ENCODE assay signal across 24 cellular contexts in genomic region chr18:60870261-60870966, GRCh38.
"Had no signal": no experiment of that assay in that cellular context is flagged by ENCODE, and none has a peak within 500 bp of the region (broad histone marks: within the 10 kb centered on the region; RNA-seq: fewer than 3 reads in every experiment).

No MANE protein-coding gene starts in this region.

- H3K4me3 ChIP-seq: lower lobe of right lung, sigmoid colon, smooth muscle cell, testis, uterus had no signal

- ATAC-seq: activated CD4-positive, CD25-positive, alpha-beta regulatory T cell treated with anti-CD3 and anti-CD28 coated beads, Interleukin-2, amount 50 U/mL, for 24 hours; activated CD8-positive, alpha-beta memory T cell treated with anti-CD3 and anti-CD28 coated beads, Interleukin-2, amount 10 ng/mL, durations not matched to agents 7 days and 5 days; activated CD8-positive, alpha-beta T cell treated with anti-CD3 and anti-CD28 coated beads for 36 hours; activated naive CD8-positive, alpha-beta T cell treated with anti-CD3 and anti-CD28 coated beads, Interleukin-2, amount 50 U/mL, for 24 hours; left lobe of liver; lower lobe of right lung; naive thymus-derived CD4-positive, alpha-beta T cell; stimulated activated naive B cell treated with anti-CD40 and anti-IgM and Interleukin-4, amounts not matched to agents 10 μg/mL and 1 μg/mL and 100 μg/mL, for 72 hours had no signal

- H3K4me1 ChIP-seq: lower lobe of right lung, sigmoid colon, testis, uterus had no signal

- H3K27ac Mint-ChIP-seq: activated CD4-positive, alpha-beta T cell treated with anti-CD3 and anti-CD28 coated beads, Interleukin-2, amount 10 ng/mL, durations not matched to agents 7 days and 5 days; activated CD8-positive, alpha-beta memory T cell treated with anti-CD3 and anti-CD28 coated beads, Interleukin-2, amount 10 ng/mL, durations not matched to agents 7 days and 5 days; activated CD8-positive, alpha-beta T cell treated with anti-CD3 and anti-CD28 coated beads for 36 hours; activated naive CD8-positive, alpha-beta T cell treated with anti-CD3 and anti-CD28 coated beads, Interleukin-2, amount 50 U/mL, for 24 hours; activated T-helper 1 cell treated with anti-CD3 and anti-CD28 coated beads, Interleukin-12 subunit alpha, Interleukin-12 subunit beta, Interleukin-2, Interleukin-4 antibody, amounts not matched to agents 30 ng/mL and 10 ng/mL and 1 ng/mL, durations not matched to agents 14 hours and 24 hours and 36 hours; naive thymus-derived CD4-positive, alpha-beta T cell; progenitor cell of endocrine pancreas; stimulated activated naive B cell treated with anti-CD40 and anti-IgM and Interleukin-4, amounts not matched to agents 10 μg/mL and 1 μg/mL and 100 μg/mL, for 72 hours had no signal

- H3K4me1 Mint-ChIP-seq: activated CD4-positive, alpha-beta T cell treated with anti-CD3 and anti-CD28 coated beads, Interleukin-2, amount 10 ng/mL, durations not matched to agents 7 days and 5 days; activated CD8-positive, alpha-beta memory T cell treated with anti-CD3 and anti-CD28 coated beads, Interleukin-2, amount 10 ng/mL, durations not matched to agents 7 days and 5 days; activated naive CD8-positive, alpha-beta T cell treated with anti-CD3 and anti-CD28 coated beads, Interleukin-2, amount 50 U/mL, for 24 hours; naive thymus-derived CD4-positive, alpha-beta T cell; stimulated activated naive B cell treated with anti-CD40 and anti-IgM and Interleukin-4, amounts not matched to agents 10 μg/mL and 1 μg/mL and 100 μg/mL, for 72 hours had no signal

- H3K36me3 ChIP-seq: lower lobe of right lung, sigmoid colon, uterus had no signal

- H3K9me3 Mint-ChIP-seq: activated naive CD8-positive, alpha-beta T cell treated with anti-CD3 and anti-CD28 coated beads, Interleukin-2, amount 50 U/mL, for 24 hours; activated T-helper 1 cell treated with anti-CD3 and anti-CD28 coated beads, Interleukin-12 subunit alpha, Interleukin-12 subunit beta, Interleukin-2, Interleukin-4 antibody, amounts not matched to agents 30 ng/mL and 10 ng/mL and 1 ng/mL, durations not matched to agents 14 hours and 24 hours and 36 hours had no signal

- H3K36me3 Mint-ChIP-seq: activated CD8-positive, alpha-beta memory T cell treated with anti-CD3 and anti-CD28 coated beads, Interleukin-2, amount 10 ng/mL, durations not matched to agents 7 days and 5 days; naive thymus-derived CD4-positive, alpha-beta T cell; stimulated activated naive B cell treated with anti-CD40 and anti-IgM and Interleukin-4, amounts not matched to agents 10 μg/mL and 1 μg/mL and 100 μg/mL, for 72 hours had no signal

- H3K9me3 ChIP-seq: lower lobe of right lung, sigmoid colon, testis, uterus had no signal

- H3K4me2 ChIP-seq: smooth muscle cell had no signal

- H3K4me3 Mint-ChIP-seq: activated CD4-positive, alpha-beta T cell treated with anti-CD3 and anti-CD28 coated beads, Interleukin-2, amount 10 ng/mL, durations not matched to agents 7 days and 5 days; activated CD8-positive, alpha-beta memory T cell treated with anti-CD3 and anti-CD28 coated beads, Interleukin-2, amount 10 ng/mL, durations not matched to agents 7 days and 5 days; activated CD8-positive, alpha-beta T cell treated with anti-CD3 and anti-CD28 coated beads for 36 hours; activated naive CD8-positive, alpha-beta T cell treated with anti-CD3 and anti-CD28 coated beads, Interleukin-2, amount 50 U/mL, for 24 hours; activated T-helper 1 cell treated with anti-CD3 and anti-CD28 coated beads, Interleukin-12 subunit alpha, Interleukin-12 subunit beta, Interleukin-2, Interleukin-4 antibody, amounts not matched to agents 30 ng/mL and 10 ng/mL and 1 ng/mL, durations not matched to agents 14 hours and 24 hours and 36 hours; naive thymus-derived CD4-positive, alpha-beta T cell; stimulated activated naive B cell treated with anti-CD40 and anti-IgM and Interleukin-4, amounts not matched to agents 10 μg/mL and 1 μg/mL and 100 μg/mL, for 72 hours had no signal

- H3K27ac ChIP-seq: lower lobe of right lung, sigmoid colon, testis, uterus, VCaP had no signal

- H3K27me3 ChIP-seq: sigmoid colon, testis, uterus had no signal

- H3K27me3 Mint-ChIP-seq: activated CD4-positive, alpha-beta T cell treated with anti-CD3 and anti-CD28 coated beads, Interleukin-2, amount 10 ng/mL, durations not matched to agents 7 days and 5 days; activated CD8-positive, alpha-beta memory T cell treated with anti-CD3 and anti-CD28 coated beads, Interleukin-2, amount 10 ng/mL, durations not matched to agents 7 days and 5 days; activated CD8-positive, alpha-beta T cell treated with anti-CD3 and anti-CD28 coated beads for 36 hours; activated naive CD8-positive, alpha-beta T cell treated with anti-CD3 and anti-CD28 coated beads, Interleukin-2, amount 50 U/mL, for 24 hours; naive thymus-derived CD4-positive, alpha-beta T cell; progenitor cell of endocrine pancreas; stimulated activated naive B cell treated with anti-CD40 and anti-IgM and Interleukin-4, amounts not matched to agents 10 μg/mL and 1 μg/mL and 100 μg/mL, for 72 hours had no signal

- DNase-seq: activated CD4-positive, alpha-beta T cell treated with anti-CD3 and anti-CD28 coated beads, Interleukin-2, amount 10 ng/mL, durations not matched to agents 7 days and 5 days; activated CD8-positive, alpha-beta memory T cell treated with anti-CD3 and anti-CD28 coated beads, Interleukin-2, amount 10 ng/mL, durations not matched to agents 7 days and 5 days; activated CD8-positive, alpha-beta T cell treated with anti-CD3 and anti-CD28 coated beads for 36 hours; activated gamma-delta T cell; activated naive CD4-positive, alpha-beta T cell treated with anti-CD3 and anti-CD28 coated beads, Interleukin-2, amount 50 U/mL, for 16 hours; activated naive CD8-positive, alpha-beta T cell treated with anti-CD3 and anti-CD28 coated beads, Interleukin-2, amount 50 U/mL, for 24 hours; erythroblast; foreskin fibroblast; kidney; lower lobe of right lung; naive thymus-derived CD4-positive, alpha-beta T cell; retina; sigmoid colon; stimulated activated CD4-positive, alpha-beta T cell treated with anti-CD3 and anti-CD28 coated beads, Interleukin-15, amount 100 ng/mL, for 24 hours; stimulated activated naive B cell treated with anti-CD40 and anti-IgM and Interleukin-4, amounts not matched to agents 10 μg/mL and 1 μg/mL and 100 μg/mL, for 72 hours; testis; trophoblast cell; uterus had no signal
